Comparison of ENCODE assay signal across 20 cellular contexts in the genomic region with DNA sequence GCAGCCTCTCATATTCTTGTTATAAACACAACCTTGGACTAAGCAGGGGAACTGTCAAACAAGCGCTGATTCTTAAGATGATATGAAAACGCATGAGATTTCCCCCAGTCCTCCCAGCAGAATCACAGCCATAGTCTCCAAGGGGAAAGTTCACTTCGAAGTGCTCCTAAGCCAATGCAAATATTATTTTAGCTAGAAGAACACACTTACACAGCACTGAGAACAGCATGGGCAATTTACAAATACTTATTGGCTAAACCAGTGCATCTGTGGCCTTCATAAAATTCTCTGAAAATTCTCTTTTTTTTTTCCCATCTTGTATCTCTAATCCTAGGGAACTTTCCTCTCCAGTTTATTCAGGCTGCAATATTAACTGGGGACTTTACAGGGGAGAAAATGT.
"Had no signal": no experiment of that assay in that cellular context is flagged by ENCODE, and none has a peak within 500 bp of the region (broad histone marks: within the 10 kb centered on the region; RNA-seq: fewer than 3 reads in every experiment).

No MANE protein-coding gene starts in this region.

- DNase-seq: effector memory CD8-positive, alpha-beta T cell; gastrocnemius medialis; islet precursor cell; left ventricle myocardium superior; mesenchymal stem cell; midbrain; posterior cingulate gyrus; sigmoid colon; stimulated activated CD4-positive, alpha-beta T cell treated with anti-CD3 and anti-CD28 coated beads, Interleukin-12 subunit alpha, Interleukin-12 subunit beta, amount 100 ng/mL, for 4 hours; stimulated activated naive CD4-positive, alpha-beta T cell; stomach; substantia nigra; trophoblast cell had no signal

- H3K36me3 ChIP-seq: esophagus muscularis mucosa, gastrocnemius medialis, neutrophil, sigmoid colon, stomach, thoracic aorta had no signal

- ATAC-seq: effector memory CD8-positive, alpha-beta T cell; gastrocnemius medialis; left ventricle myocardium superior; natural killer cell treated with Interleukin-12 subunit alpha and Interleukin-12 subunit beta and Interleukin-15 and Interleukin-18, amount 100 ng/mL, for 72 hours had no signal

- H3K27ac ChIP-seq: epithelial cell of prostate, esophagus muscularis mucosa, gastrocnemius medialis, neutrophil, sigmoid colon, skin epidermis, thoracic aorta had no signal

- H3K27me3 ChIP-seq: esophagus muscularis mucosa, gastrocnemius medialis, neutrophil, sigmoid colon, stomach had no signal

- H3K4me3 ChIP-seq: esophagus muscularis mucosa, gastrocnemius medialis, lung, sigmoid colon, skin epidermis, stomach, thoracic aorta had no signal

- H3K9me3 ChIP-seq: esophagus muscularis mucosa, gastrocnemius medialis, neutrophil, sigmoid colon, stomach, thoracic aorta had no signal

- H3K4me1 ChIP-seq: gastrocnemius medialis, sigmoid colon had no signal
